ENCODE assay signal across 9 cellular contexts in the genomic region with DNA sequence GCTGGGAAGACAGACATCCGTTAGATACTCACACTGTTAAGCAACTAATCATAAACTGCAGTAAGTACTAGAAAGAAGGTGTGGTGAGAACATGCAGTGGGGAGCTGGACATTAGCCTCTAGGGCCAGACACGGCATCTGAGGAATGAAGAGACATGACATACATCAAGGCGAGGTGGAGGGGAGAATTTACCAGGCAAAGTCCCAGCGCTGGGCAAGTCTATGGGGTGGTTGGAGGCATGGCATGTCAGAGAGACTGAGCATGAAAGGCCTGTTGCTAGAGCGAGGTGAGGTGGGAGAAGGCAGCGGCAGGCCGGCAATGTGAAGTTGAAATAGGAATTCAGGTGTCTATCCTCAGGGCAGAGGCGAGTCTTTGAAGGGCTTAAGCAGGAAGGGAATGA. TPM values are rescaled to one million over a fixed set of nuclear protein-coding genes. Genes with fewer than 3 reads are reported as not detected.
"Had no signal": no experiment of that assay in that cellular context is flagged by ENCODE, and none has a peak within 500 bp of the region (broad histone marks: within the 10 kb centered on the region; RNA-seq: fewer than 3 reads in every experiment).

No MANE protein-coding gene starts in this region.

- DNase-seq: GM23248, GOT3, H9, HCEC 1CT, KBM-7 had no signal

- H3K9ac ChIP-seq: GM23248 had no signal

- H3K4me1 Mint-ChIP-seq: IgD-negative memory B cell had no signal

- H3K36me3 Mint-ChIP-seq: IgD-negative memory B cell had no signal

- H3K9me3 Mint-ChIP-seq: H9 had no signal

- ATAC-seq: HepG2 had no signal

- H3K27ac Mint-ChIP-seq: H9, IgD-negative memory B cell had no signal

- H3K27ac ChIP-seq: GM23248, HL-60 had no signal

- H3K4me3 ChIP-seq: GM23248 had no signal

- H3K4me3 Mint-ChIP-seq: H9, IgD-negative memory B cell had no signal

RNA-seq across cellular contexts. Expression of gene SLC24A3, which starts 31.8 kb away (rescaled TPM):
- total RNA-seq: GM23248, HepG2, HT1080 had no signal
- polyA plus RNA-seq: GM23248, HepG2, IgD-negative memory B cell had no signal
